Comparison of ENCODE assay signal across 1 cellular context in genomic region chr2:119638246-119638645, GRCh38.
TF ChIP-seq lines count a peak whose summit lies in the region.

No MANE protein-coding gene starts in this region.

TF ChIP-seq in HepG2, 621 proteins besides CTCF, POLR2A, EP300 and RAD21 (continued from another document and continues in another):
- no peak for TF ChIP-seq SAFB2 (CRISPR knock-in tag; IDR thresholded peaks at IDR 0.05; ENCODE audit: borderline replicate concordance, low read depth)
- TF ChIP-seq ZNF710 (CRISPR knock-in tag; IDR thresholded peaks at IDR 0.05; ENCODE audit: borderline replicate concordance), result no peak
- peak; percentile 35; the same call in 1 of the 2 replicates for TF ChIP-seq PATZ1 (CRISPR knock-in tag; IDR thresholded peaks at IDR 0.05)
- no peak for TF ChIP-seq NRL (CRISPR knock-in tag; IDR thresholded peaks at IDR 0.05; ENCODE audit: borderline replicate concordance)
- no peak for TF ChIP-seq ZUFSP (CRISPR knock-in tag; IDR thresholded peaks at IDR 0.05; ENCODE audit: borderline replicate concordance)
- no peak for TF ChIP-seq ISL2 (CRISPR knock-in tag; IDR thresholded peaks at IDR 0.05)
- TF ChIP-seq TFAP4 (IDR thresholded peaks at IDR 0.05; ENCODE audit: borderline replicate concordance, low read depth), result peak; percentile 20; the same call in 1 of the 2 replicates
- TF ChIP-seq RBM39 (IDR thresholded peaks at IDR 0.05; ENCODE audit: low read depth, low read length, poor library complexity, severe bottlenecking), result no peak
- 0 out of 2 replicates have a peak, but pooled peaks have one; percentile 26 for TF ChIP-seq ZNF17 (CRISPR knock-in tag; IDR thresholded peaks at IDR 0.05)
- no peak for TF ChIP-seq AKNA (CRISPR knock-in tag; IDR thresholded peaks at IDR 0.05; ENCODE audit: borderline replicate concordance)
- no peak for TF ChIP-seq HNRNPL (IDR thresholded peaks at IDR 0.05; ENCODE audit: low read depth, low read length)
- TF ChIP-seq NFIB (CRISPR knock-in tag; IDR thresholded peaks at IDR 0.05; ENCODE audit: borderline replicate concordance), result no peak
- no peak for TF ChIP-seq ETV6 (CRISPR knock-in tag; conservative IDR thresholded peaks at IDR 0.05)
- no peak for TF ChIP-seq EHMT2 (IDR thresholded peaks at IDR 0.05; ENCODE audit: borderline replicate concordance, low read depth, low read length)
- TF ChIP-seq ZNF496 (CRISPR knock-in tag; IDR thresholded peaks at IDR 0.05; ENCODE audit: insufficient replicate concordance), result no peak
- no peak for TF ChIP-seq FUBP1 (CRISPR knock-in tag; IDR thresholded peaks at IDR 0.05; ENCODE audit: borderline replicate concordance)
- no peak for TF ChIP-seq CHD2 (IDR thresholded peaks at IDR 0.05; ENCODE audit: low read depth, low read length)
- TF ChIP-seq TERF1 (CRISPR knock-in tag; IDR thresholded peaks at IDR 0.05), result no peak
- no peak for TF ChIP-seq RFX3 (CRISPR knock-in tag; IDR thresholded peaks at IDR 0.05)
- no peak for TF ChIP-seq ZNF512 (CRISPR knock-in tag; IDR thresholded peaks at IDR 0.05)
- no peak for TF ChIP-seq FOXO1 (CRISPR knock-in tag; IDR thresholded peaks at IDR 0.05)
- no peak for TF ChIP-seq ZFYVE20 (CRISPR knock-in tag; IDR thresholded peaks at IDR 0.05; ENCODE audit: borderline replicate concordance, low read depth)
- no peak for TF ChIP-seq JDP2 (CRISPR knock-in tag; IDR thresholded peaks at IDR 0.05; ENCODE audit: borderline replicate concordance)
- TF ChIP-seq AGO1 (IDR thresholded peaks at IDR 0.05; ENCODE audit: low read depth, low read length, poor library complexity, severe bottlenecking), result no peak
- TF ChIP-seq HES4 (CRISPR knock-in tag; IDR thresholded peaks at IDR 0.05; ENCODE audit: borderline replicate concordance), result no peak
- no peak for TF ChIP-seq SRSF4 (IDR thresholded peaks at IDR 0.05; ENCODE audit: low read depth, low read length, poor library complexity, severe bottlenecking)
- TF ChIP-seq NFKB2 (CRISPR knock-in tag; IDR thresholded peaks at IDR 0.05; ENCODE audit: borderline replicate concordance), result no peak
- TF ChIP-seq FOXA1 (IDR thresholded peaks at IDR 0.05), result no peak
- TF ChIP-seq FOXA1 (CRISPR knock-in tag; IDR thresholded peaks at IDR 0.05), result peak; percentile 13; the same call in 1 of the 2 replicates
- no peak for TF ChIP-seq RERE (CRISPR knock-in tag; IDR thresholded peaks at IDR 0.05; ENCODE audit: low read depth)
- no peak for TF ChIP-seq SNRNP70 (IDR thresholded peaks at IDR 0.05; ENCODE audit: low read depth, low read length)
